8 cellular contexts compared by ENCODE assay signal in the genomic region with DNA sequence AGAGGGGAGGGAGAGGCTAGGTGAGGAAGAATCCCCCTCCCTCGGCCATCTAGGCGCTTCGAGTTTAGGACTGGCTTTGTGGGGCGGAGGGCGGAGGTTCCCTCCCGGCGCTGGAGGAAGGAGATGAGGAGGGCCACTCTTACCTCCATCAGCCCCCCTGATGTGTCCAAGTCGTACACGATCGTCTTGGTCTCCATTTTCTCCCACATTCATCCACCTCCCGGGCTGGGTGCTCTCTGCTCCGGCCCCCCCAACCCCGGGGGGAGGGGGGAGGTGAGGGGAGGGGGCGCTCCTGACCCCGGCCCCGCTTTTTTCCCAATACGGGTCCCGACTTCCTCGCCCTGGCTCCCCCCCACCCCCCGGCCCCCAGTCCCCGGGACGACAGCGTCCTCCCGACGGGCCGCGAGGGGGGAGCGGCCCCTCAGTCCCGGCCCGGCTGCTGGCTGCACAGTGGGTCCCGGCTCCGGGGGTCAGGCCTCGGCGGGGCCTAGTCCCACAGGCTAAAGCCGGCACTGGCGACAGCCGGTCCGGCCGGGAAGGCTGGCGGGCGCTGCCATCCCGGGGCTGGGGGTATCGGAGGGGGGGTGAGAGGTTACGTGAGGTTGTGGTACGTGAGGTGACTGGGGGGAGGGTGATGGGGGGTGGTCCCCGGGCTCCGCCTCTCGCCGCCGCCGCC. TPM values are rescaled to one million over a fixed set of nuclear protein-coding genes. Genes with fewer than 3 reads are reported as not detected.
DNase-seq lines count a peak whose midpoint lies in the region; ATAC-seq and TF ChIP-seq lines count a peak whose summit lies in the region.

No MANE protein-coding gene starts in this region.

- peaks cover 4% of the 10 kb centered on the region for H3K36me3 Mint-ChIP-seq in activated T-cell treated with anti-CD3 and anti-CD28 coated beads, Interleukin-2, amount 50 U/mL, for 4 hours (ENCODE audit: insufficient read depth)
- H3K36me3 Mint-ChIP-seq in activated T-cell treated with anti-CD3 and anti-CD28 coated beads, Interleukin-2, amount 50 U/mL, for 72 hours (ENCODE audit: insufficient read depth in 2 of 2), result peaks cover 7 to 24% of the 10 kb centered on the region in 2 donors

- no peaks in the 10 kb centered on the region for H3K36me3 ChIP-seq in iPS-15b (ENCODE audit: control insufficient read depth, insufficient read depth, low read length)
- peaks cover 0 to 5% (median 4%) of the 10 kb centered on the region in 4 donors for H3K36me3 ChIP-seq in stomach

- ATAC-seq in activated T-cell treated with anti-CD3 and anti-CD28 coated beads, Interleukin-2, amount 50 U/mL, for 4 hours, result no peak
- no peak for ATAC-seq in activated T-cell treated with anti-CD3 and anti-CD28 coated beads, Interleukin-2, amount 50 U/mL, for 72 hours (replicated peaks in 1 of 2)
- ATAC-seq in HG02759 (IDR thresholded peaks at IDR 0.05; ENCODE audit: unreplicated experiment), result no peak
- no peak for ATAC-seq in HG03571 (IDR thresholded peaks at IDR 0.05; ENCODE audit: unreplicated experiment)

- peaks cover 17% of the 10 kb centered on the region for H3K4me1 ChIP-seq in iPS-15b (ENCODE audit: control insufficient read depth, insufficient read depth, low read length)
- H3K4me1 ChIP-seq in stomach, result peaks cover 35 to 47% (median 43%) of the 10 kb centered on the region in 4 donors

- H3K27me3 ChIP-seq in iPS-15b (ENCODE audit: control insufficient read depth, insufficient read depth, low read length), result no peaks in the 10 kb centered on the region
- H3K27me3 ChIP-seq in stomach, result no peaks in the 10 kb centered on the region

- H3K27me3 Mint-ChIP-seq in activated T-cell treated with anti-CD3 and anti-CD28 coated beads, Interleukin-2, amount 50 U/mL, for 4 hours (ENCODE audit: low read depth), result no peaks in the 10 kb centered on the region
- no peaks in the 10 kb centered on the region for H3K27me3 Mint-ChIP-seq in activated T-cell treated with anti-CD3 and anti-CD28 coated beads, Interleukin-2, amount 50 U/mL, for 72 hours (ENCODE audit: low read depth)

- peak overlapping the region; percentile 93 for H3K4me3 Mint-ChIP-seq in activated T-cell treated with anti-CD3 and anti-CD28 coated beads, Interleukin-2, amount 50 U/mL, for 4 hours
- peak overlapping the region; percentile 96 for H3K4me3 Mint-ChIP-seq in activated T-cell treated with anti-CD3 and anti-CD28 coated beads, Interleukin-2, amount 50 U/mL, for 72 hours

- 0 to 2% (median 1%) methylated on average over 24 to 51 of the region's 51 CpGs for WGBS in stomach, 5 donors

- TF ChIP-seq EP300 in stomach (IDR thresholded peaks at IDR 0.05), result no peak

- no peak for DNase-seq in activated T-cell treated with anti-CD3 and anti-CD28 coated beads, Interleukin-2, amount 50 U/mL, for 4 hours
- DNase-seq in activated T-cell treated with anti-CD3 and anti-CD28 coated beads, Interleukin-2, amount 50 U/mL, for 1 hour, result no peak
- DNase-seq in activated T-cell treated with anti-CD3 and anti-CD28 coated beads, Interleukin-2, amount 50 U/mL, for 72 hours, result no peak
- DNase-seq in stomach (no peak), SW 1271 (lab: John Stamatoyannopoulos, UW) (no peak)

- H3K9me3 ChIP-seq in iPS-15b (ENCODE audit: control insufficient read depth, insufficient read depth, low read length), result no peaks in the 10 kb centered on the region
- H3K9me3 ChIP-seq in stomach, result no peaks in the 10 kb centered on the region

- TF ChIP-seq CTCF in stomach (IDR thresholded peaks at IDR 0.05), result no peak

- no peak for TF ChIP-seq POLR2A in stomach (IDR thresholded peaks at IDR 0.05)

- peak overlapping the region; percentile 95 for H3K27ac Mint-ChIP-seq in activated T-cell treated with anti-CD3 and anti-CD28 coated beads, Interleukin-2, amount 50 U/mL, for 72 hours

- intact Hi-C loops in stomach (cut with DNase I; ENCODE audit: low total_unique reads), result no loop called here

- H3K9me3 Mint-ChIP-seq in activated T-cell treated with anti-CD3 and anti-CD28 coated beads, Interleukin-2, amount 50 U/mL, for 4 hours, result no peaks in the 10 kb centered on the region
- H3K9me3 Mint-ChIP-seq in activated T-cell treated with anti-CD3 and anti-CD28 coated beads, Interleukin-2, amount 50 U/mL, for 72 hours, result no peaks in the 10 kb centered on the region

- H3K9ac ChIP-seq in iPS-15b (ENCODE audit: low read depth, low read length), result peak overlapping the region; percentile 91

- peak overlapping the region; percentile 91 to 99 (median 98) for H3K27ac ChIP-seq in stomach

- peak overlapping the region; percentile 97 for H3K4me3 ChIP-seq in iPS-15b (ENCODE audit: low read depth, low read length)
- peak overlapping the region; percentile 96 to 99 (median 98) for H3K4me3 ChIP-seq in stomach

- peaks cover 27% of the 10 kb centered on the region for H3K4me1 Mint-ChIP-seq in activated T-cell treated with anti-CD3 and anti-CD28 coated beads, Interleukin-2, amount 50 U/mL, for 4 hours (ENCODE audit: low read depth)
- peaks cover 29% of the 10 kb centered on the region for H3K4me1 Mint-ChIP-seq in activated T-cell treated with anti-CD3 and anti-CD28 coated beads, Interleukin-2, amount 50 U/mL, for 72 hours (ENCODE audit: low read depth)

RNA-seq across cellular contexts. Expression of a gene that starts 0.4 kb away (rescaled TPM):
- total RNA-seq in activated T-cell treated with anti-CD3 and anti-CD28 coated beads, Interleukin-2, amount 50 U/mL, for 4 hours, result 10 to 100 TPM; 45.2 to 48.6 (median 47.8) TPM
- total RNA-seq in activated T-cell treated with anti-CD3 and anti-CD28 coated beads, Interleukin-2, amount 50 U/mL, for 72 hours, result 10 to 100 TPM; 67.7 to 81.6 TPM
- total RNA-seq in stomach, result 100 to 1,000 TPM in 1 of 5 donors, 10 to 100 TPM in 4; 23.2 to 206 (median 48.5) TPM
- polyA plus RNA-seq in stomach, result 1 to 10 TPM; 8.3 to 9.8 (median 8.6) TPM

RNA-seq across cellular contexts. Expression of a gene that starts 48.0 kb away (rescaled TPM):
- 10 to 100 TPM; 20.7 to 24.5 (median 21.8) TPM for total RNA-seq in activated T-cell treated with anti-CD3 and anti-CD28 coated beads, Interleukin-2, amount 50 U/mL, for 4 hours
- total RNA-seq in activated T-cell treated with anti-CD3 and anti-CD28 coated beads, Interleukin-2, amount 50 U/mL, for 72 hours, result 10 to 100 TPM; 21.3 to 25.3 TPM
- total RNA-seq in stomach, result 10 to 100 TPM in 2 of 5 donors, 1 to 10 TPM in 2, not detected in 1; 6.4 to 33.5 (median 9.3) TPM
- polyA plus RNA-seq in stomach, result 10 to 100 TPM in 1 of 3 donors, 1 to 10 TPM in 2; 4.4 to 13.4 (median 6.0) TPM

RNA-seq across cellular contexts. Expression of a gene that starts 53.4 kb away (rescaled TPM):
- total RNA-seq in activated T-cell treated with anti-CD3 and anti-CD28 coated beads, Interleukin-2, amount 50 U/mL, for 4 hours, result 10 to 100 TPM; 48.3 to 62.9 (median 59.3) TPM
- 100 to 1,000 TPM; 138 to 141 TPM for total RNA-seq in activated T-cell treated with anti-CD3 and anti-CD28 coated beads, Interleukin-2, amount 50 U/mL, for 72 hours
- 10 to 100 TPM; 19.5 to 80.5 (median 42.4) TPM for total RNA-seq in stomach
- polyA plus RNA-seq in stomach, result 10 to 100 TPM; 32.1 to 43.2 (median 37.0) TPM

RNA-seq across cellular contexts. Expression of a gene that starts 54.9 kb away (rescaled TPM):
- not detected for total RNA-seq in activated T-cell treated with anti-CD3 and anti-CD28 coated beads, Interleukin-2, amount 50 U/mL, for 4 hours
- not detected for total RNA-seq in activated T-cell treated with anti-CD3 and anti-CD28 coated beads, Interleukin-2, amount 50 U/mL, for 72 hours
- total RNA-seq in stomach, result 10 to 100 TPM in 1 of 5 donors, 1 to 10 TPM in 1, under 1 TPM in 2, not detected in 1; under 0.01 to 21.4 (median 1.4) TPM
- polyA plus RNA-seq in stomach, result under 1 TPM in 2 of 3 donors, not detected in 1; 0.05 to 0.19 TPM
